1 cellular context compared by ENCODE assay signal in genomic region chr12:55925371-55925770, GRCh38.
TF ChIP-seq lines count a peak whose summit lies in the region.

No MANE protein-coding gene starts in this region.

TF ChIP-seq in SK-N-SH, 30 proteins besides CTCF, POLR2A, EP300 and RAD21 (continued from another document):
- TF ChIP-seq NRF1 (IDR thresholded peaks at IDR 0.05; ENCODE audit: low read depth, low read length) = no peak
- TF ChIP-seq, protein P1, sequence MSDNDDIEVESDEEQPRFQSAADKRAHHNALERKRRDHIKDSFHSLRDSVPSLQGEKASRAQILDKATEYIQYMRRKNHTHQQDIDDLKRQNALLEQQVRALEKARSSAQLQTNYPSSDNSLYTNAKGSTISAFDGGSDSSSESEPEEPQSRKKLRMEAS (IDR thresholded peaks at IDR 0.05; ENCODE audit: low read depth) = no peak
